9 cellular contexts compared by ENCODE assay signal in genomic region chr7:47379629-47380324, GRCh38.
DNase-seq lines count a peak whose midpoint lies in the region; ATAC-seq and TF ChIP-seq lines count a peak whose summit lies in the region.
"Had no signal": no experiment of that assay in that cellular context is flagged by ENCODE, and none has a peak within 500 bp of the region (broad histone marks: within the 10 kb centered on the region; RNA-seq: fewer than 3 reads in every experiment).

No MANE protein-coding gene starts in this region.

- H3K9me3 ChIP-seq in NT2/D1 (ENCODE audit: insufficient read depth, low read length) (no peaks in the 10 kb centered on the region), esophagus squamous epithelium (no peaks in the 10 kb centered on the region)
- H3K9me3 ChIP-seq in effector memory CD4-positive, alpha-beta T cell (ENCODE audit: control insufficient read depth, low read length), result no peaks in the 10 kb centered on the region

- ATAC-seq in GM21825 (IDR thresholded peaks at IDR 0.05; ENCODE audit: unreplicated experiment) (no peak), HG02759 (IDR thresholded peaks at IDR 0.05; ENCODE audit: unreplicated experiment) (no peak)

- H3K27ac ChIP-seq in esophagus squamous epithelium, result peak overlapping the region; percentile 6 to 51 (median 23)
- no peak overlapping the region for H3K27ac ChIP-seq in effector memory CD4-positive, alpha-beta T cell (ENCODE audit: insufficient read depth, low read length, poor library complexity, severe bottlenecking)

- WGBS in esophagus squamous epithelium, 2 donors, result 43 to 46% methylated on average over 4 to 11 of the region's 20 CpGs

- TF ChIP-seq POLR2A in esophagus squamous epithelium (IDR thresholded peaks at IDR 0.05), result no peak

- TF ChIP-seq CTCF in esophagus squamous epithelium (IDR thresholded peaks at IDR 0.05), result no peak

- peaks cover 14% of the 10 kb centered on the region for H3K4me1 ChIP-seq in NT2/D1 (ENCODE audit: insufficient read depth, insufficient read length)
- H3K4me1 ChIP-seq in esophagus squamous epithelium, result peaks cover 0 to 51% (median 14%) of the 10 kb centered on the region in 3 donors
- H3K4me1 ChIP-seq in effector memory CD4-positive, alpha-beta T cell (ENCODE audit: control insufficient read depth, insufficient read depth, low read length, poor library complexity, severe bottlenecking), result no peaks in the 10 kb centered on the region

- peak overlapping the region; percentile 17 for H3K9ac ChIP-seq in NT2/D1 (ENCODE audit: insufficient read length, low read depth)

- H3K36me3 ChIP-seq in NT2/D1 (ENCODE audit: insufficient read depth, insufficient read length, low read length), result peaks cover 30% of the 10 kb centered on the region
- H3K36me3 ChIP-seq in esophagus squamous epithelium, result no peaks in the 10 kb centered on the region
- H3K36me3 ChIP-seq in effector memory CD4-positive, alpha-beta T cell (ENCODE audit: control insufficient read depth, insufficient read depth, low read length), result no peaks in the 10 kb centered on the region

- no peaks in the 10 kb centered on the region for H3K27me3 ChIP-seq in NT2/D1 (ENCODE audit: insufficient read depth, insufficient read length)
- H3K27me3 ChIP-seq in esophagus squamous epithelium, result peaks cover 0 to 58% (median 0%) of the 10 kb centered on the region in 4 donors
- no peaks in the 10 kb centered on the region for H3K27me3 ChIP-seq in effector memory CD4-positive, alpha-beta T cell (replicated peaks; ENCODE audit: control insufficient read depth, insufficient read depth, low read length, poor library complexity, severe bottlenecking)

- H3K4me3 ChIP-seq in NT2/D1 (ENCODE audit: insufficient read length, low read depth) (no peak overlapping the region), esophagus squamous epithelium (peak overlapping the region; percentile 1 to 41 (median 25))
- H3K4me3 ChIP-seq in effector memory CD4-positive, alpha-beta T cell (ENCODE audit: insufficient read depth, low read depth, low read length, poor library complexity, severe bottlenecking), result no peak overlapping the region

- DNase-seq in A172 (ENCODE audit: low spot score) (peak; percentile 87), NT2/D1 (ENCODE audit: low read depth, low spot score) (no peak), esophagus squamous epithelium (lab: John Stamatoyannopoulos, UW) (no peak), mucosa of gallbladder (ENCODE audit: low spot score) (peak; percentile 83)
- DNase-seq in effector memory CD4-positive, alpha-beta T cell, result no peak
- no peak for DNase-seq in stimulated activated CD4-positive, alpha-beta T cell treated with anti-CD3 and anti-CD28 coated beads, Interleukin-2, amount 100 ng/mL, for 48 hours
- DNase-seq: NK-92 treated with Interleukin-12 subunit alpha and Interleukin-12 subunit beta, amount 100 ng/mL, for 24 hours had no signal

- intact Hi-C loops in esophagus squamous epithelium (cut with DNase I), result no loop called here

Comparison
In these comparisons a context has a peak if more than half of its experiments do, and no peak if none do; other contexts are left out.
1. DNase-seq: peak in A172 (single experiment) and mucosa of gallbladder (single experiment); none in NT2/D1 (single experiment), esophagus squamous epithelium (single experiment), effector memory CD4-positive, alpha-beta T cell (0 of 3) and stimulated activated CD4-positive, alpha-beta T cell treated with anti-CD3 and anti-CD28 coated beads, Interleukin-2, amount 100 ng/mL, for 48 hours (0 of 2).
2. H3K4me3 ChIP-seq: peak in esophagus squamous epithelium (4 of 4); none in NT2/D1 (single experiment) and effector memory CD4-positive, alpha-beta T cell (single experiment).